ENCODE assay signal across 1 cellular context in the genomic region with DNA sequence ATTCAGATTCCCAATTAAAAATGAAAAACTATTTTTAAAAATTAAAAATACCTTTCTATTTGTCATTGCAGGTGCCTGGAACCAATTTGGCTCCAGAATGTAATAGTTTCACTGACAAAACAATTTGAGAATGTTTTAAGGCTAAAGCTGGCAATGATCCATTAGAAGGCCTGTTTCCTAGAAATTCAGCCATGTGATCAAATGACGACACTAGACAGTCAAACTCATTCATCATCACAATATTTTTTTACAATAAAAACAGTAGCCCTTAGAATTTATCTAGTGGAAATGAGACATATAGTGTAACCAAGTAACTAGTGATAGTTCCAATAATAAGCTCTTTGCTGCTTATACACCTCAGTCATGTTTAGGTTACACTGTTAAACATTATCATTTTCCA.
TF ChIP-seq lines count a peak whose summit lies in the region.

No MANE protein-coding gene starts in this region.

TF ChIP-seq in SK-N-SH, 30 proteins besides CTCF, POLR2A, EP300 and RAD21 (continued from another document):
- TF ChIP-seq JUND (IDR thresholded peaks at IDR 0.05): no peak
- no peak for TF ChIP-seq CHD2 (IDR thresholded peaks at IDR 0.05; ENCODE audit: low read length, partially characterized antibody)
